ENCODE assay signal across 1 cellular context in the genomic region with DNA sequence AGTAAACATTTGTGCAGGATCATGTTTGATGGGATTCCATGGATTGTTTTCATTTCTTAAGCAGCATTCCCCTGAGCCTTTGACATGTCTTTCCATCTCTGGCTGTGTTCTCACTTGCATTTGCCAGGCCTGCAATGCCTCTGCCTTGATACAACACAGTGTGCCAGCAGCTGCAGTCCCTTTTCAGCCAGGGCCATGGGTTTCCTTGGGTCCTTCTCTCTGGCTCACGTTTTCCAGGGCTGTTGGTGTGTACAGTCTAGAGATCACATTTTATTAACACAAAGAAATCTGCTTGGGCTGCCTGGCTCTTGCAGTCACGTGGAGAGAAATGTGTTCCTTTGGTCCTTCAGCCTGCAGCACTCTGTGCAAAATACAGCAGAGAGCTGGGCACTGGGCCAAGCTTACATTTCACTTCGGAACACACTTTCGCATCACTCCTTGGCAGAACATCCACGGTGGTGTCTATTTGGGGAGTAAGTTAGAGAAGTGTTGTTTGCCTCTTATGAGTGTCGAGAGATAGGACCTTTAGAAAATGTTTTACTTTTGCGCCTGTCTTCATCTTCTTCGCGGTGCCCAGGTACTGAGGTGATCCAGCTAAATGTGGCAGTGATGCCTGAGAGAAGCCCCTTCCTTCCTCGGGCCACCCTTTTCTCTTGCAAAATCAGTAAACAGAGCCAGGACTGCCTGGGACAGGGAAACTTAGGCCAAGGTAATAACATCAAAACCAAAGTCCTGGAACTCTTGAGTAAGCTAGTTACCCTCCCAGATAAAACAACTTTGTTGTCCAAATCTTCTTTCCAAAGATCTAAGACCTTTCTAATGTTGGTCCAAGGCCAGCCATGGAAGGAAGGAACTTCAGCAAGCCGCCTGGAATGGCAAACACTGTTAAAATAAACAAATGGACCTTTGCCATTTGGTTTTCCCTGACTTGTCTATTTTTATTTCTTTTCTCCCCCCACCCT.
TF ChIP-seq lines count a peak whose summit lies in the region.

No MANE protein-coding gene starts in this region.

TF ChIP-seq in HepG2, 621 proteins besides CTCF, POLR2A, EP300 and RAD21 (continued from another document and continues in another):
- TF ChIP-seq, protein P1, sequence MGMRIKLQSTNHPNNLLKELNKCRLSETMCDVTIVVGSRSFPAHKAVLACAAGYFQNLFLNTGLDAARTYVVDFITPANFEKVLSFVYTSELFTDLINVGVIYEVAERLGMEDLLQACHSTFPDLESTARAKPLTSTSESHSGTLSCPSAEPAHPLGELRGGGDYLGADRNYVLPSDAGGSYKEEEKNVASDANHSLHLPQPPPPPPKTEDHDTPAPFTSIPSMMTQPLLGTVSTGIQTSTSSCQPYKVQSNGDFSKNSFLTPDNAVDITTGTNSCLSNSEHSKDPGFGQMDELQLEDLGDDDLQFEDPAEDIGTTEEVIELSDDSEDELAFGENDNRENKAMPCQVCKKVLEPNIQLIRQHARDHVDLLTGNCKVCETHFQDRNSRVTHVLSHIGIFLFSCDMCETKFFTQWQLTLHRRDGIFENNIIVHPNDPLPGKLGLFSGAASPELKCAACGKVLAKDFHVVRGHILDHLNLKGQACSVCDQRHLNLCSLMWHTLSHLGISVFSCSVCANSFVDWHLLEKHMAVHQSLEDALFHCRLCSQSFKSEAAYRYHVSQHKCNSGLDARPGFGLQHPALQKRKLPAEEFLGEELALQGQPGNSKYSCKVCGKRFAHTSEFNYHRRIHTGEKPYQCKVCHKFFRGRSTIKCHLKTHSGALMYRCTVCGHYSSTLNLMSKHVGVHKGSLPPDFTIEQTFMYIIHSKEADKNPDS (CRISPR knock-in tag; IDR thresholded peaks at IDR 0.05), result peak; percentile 63; the same call in 1 of the 2 replicates
- TF ChIP-seq ZNF549 (CRISPR knock-in tag; IDR thresholded peaks at IDR 0.05) (no peak), ZNF670 (CRISPR knock-in tag; IDR thresholded peaks at IDR 0.05; ENCODE audit: borderline replicate concordance) (peak; percentile 59; the same call in 1 of the 2 replicates), ZNF430 (CRISPR knock-in tag; IDR thresholded peaks at IDR 0.05) (peak; percentile 56; the same call in 1 of the 2 replicates), ZNF660 (CRISPR knock-in tag; IDR thresholded peaks at IDR 0.05; ENCODE audit: borderline replicate concordance, low read depth) (no peak), PHF8 (CRISPR knock-in tag; IDR thresholded peaks at IDR 0.05) (peak; percentile 47), ZNF737 (CRISPR knock-in tag; IDR thresholded peaks at IDR 0.05; ENCODE audit: borderline replicate concordance) (peak; percentile 73; the same call in 1 of the 2 replicates), MBNL3 (CRISPR knock-in tag; conservative IDR thresholded peaks at IDR 0.05) (no peak), MEF2D (CRISPR knock-in tag; IDR thresholded peaks at IDR 0.05) (peak; percentile 98), ZNF558 (CRISPR knock-in tag; IDR thresholded peaks at IDR 0.05; ENCODE audit: borderline replicate concordance) (peak; percentile 88), MAFK (conservative IDR thresholded peaks at IDR 0.05 in 1 of 2, IDR thresholded peaks at IDR 0.05 in 1 of 2; ENCODE audit: low read length in 2 of 2) (peak in 1 of 2 experiments; percentile 46; a peak in 2 of 4 replicates), ZNF484 (CRISPR knock-in tag; IDR thresholded peaks at IDR 0.05; ENCODE audit: borderline replicate concordance, low read depth) (no peak), ZNF563 (CRISPR knock-in tag; IDR thresholded peaks at IDR 0.05) (peak; percentile 73; the same call in 1 of the 2 replicates), DMAP1 (CRISPR knock-in tag; IDR thresholded peaks at IDR 0.05) (peak; percentile 63; the same call in 1 of the 2 replicates), RFX1 (IDR thresholded peaks at IDR 0.05) (no peak), ATF4 (CRISPR knock-in tag; IDR thresholded peaks at IDR 0.05) (peak in 1 of 2 experiments; percentile 86; a peak in 2 of 4 replicates), CCDC6 (CRISPR knock-in tag; IDR thresholded peaks at IDR 0.05) (peak; percentile 84), ZNF337 (CRISPR knock-in tag; IDR thresholded peaks at IDR 0.05; ENCODE audit: borderline replicate concordance, low read depth) (no peak), ZNF749 (CRISPR knock-in tag; IDR thresholded peaks at IDR 0.05; ENCODE audit: borderline replicate concordance) (peak; percentile 64; the same call in 1 of the 2 replicates), ZNF567 (CRISPR knock-in tag; IDR thresholded peaks at IDR 0.05; ENCODE audit: borderline replicate concordance) (peak; percentile 75; the same call in 1 of the 2 replicates), FOXK1 (CRISPR knock-in tag; IDR thresholded peaks at IDR 0.05; ENCODE audit: borderline replicate concordance, low read depth) (peak; percentile 96), ZBTB38 (CRISPR knock-in tag; IDR thresholded peaks at IDR 0.05) (no peak), ZNF101 (CRISPR knock-in tag; IDR thresholded peaks at IDR 0.05; ENCODE audit: borderline replicate concordance, low read depth) (no peak), SP140L (CRISPR knock-in tag; IDR thresholded peaks at IDR 0.05; ENCODE audit: borderline replicate concordance) (0 out of 2 replicates have a peak, but pooled peaks have one; percentile 26), PRDM4 (CRISPR knock-in tag; IDR thresholded peaks at IDR 0.05; ENCODE audit: borderline replicate concordance) (no peak), KLF6 (CRISPR knock-in tag; IDR thresholded peaks at IDR 0.05) (peak; percentile 89), REPIN1 (CRISPR knock-in tag; IDR thresholded peaks at IDR 0.05; ENCODE audit: borderline replicate concordance, low read depth) (peak; percentile 64), ZNF530 (CRISPR knock-in tag; IDR thresholded peaks at IDR 0.05; ENCODE audit: low read depth) (0 out of 2 replicates have a peak, but pooled peaks have one; percentile 39), FOSL1 (CRISPR knock-in tag; IDR thresholded peaks at IDR 0.05; ENCODE audit: borderline replicate concordance) (peak; percentile 89), FUBP1 (CRISPR knock-in tag; IDR thresholded peaks at IDR 0.05; ENCODE audit: borderline replicate concordance) (peak; percentile 80; the same call in 1 of the 2 replicates), ZNF543 (CRISPR knock-in tag; IDR thresholded peaks at IDR 0.05) (0 out of 2 replicates have a peak, but pooled peaks have one; percentile 11), ZNF570 (CRISPR knock-in tag; IDR thresholded peaks at IDR 0.05; ENCODE audit: borderline replicate concordance) (no peak), CC2D1A (CRISPR knock-in tag; IDR thresholded peaks at IDR 0.05) (no peak), ZNF788 (CRISPR knock-in tag; IDR thresholded peaks at IDR 0.05; ENCODE audit: borderline replicate concordance) (peak; percentile 90), PAF1 (CRISPR knock-in tag; IDR thresholded peaks at IDR 0.05) (peak; percentile 26), ERF (CRISPR knock-in tag; IDR thresholded peaks at IDR 0.05) (peak; percentile 94), ZNF772 (CRISPR knock-in tag; IDR thresholded peaks at IDR 0.05) (peak; percentile 26; the same call in 1 of the 2 replicates), ZNF333 (CRISPR knock-in tag; IDR thresholded peaks at IDR 0.05; ENCODE audit: borderline replicate concordance) (no peak), MBD4 (IDR thresholded peaks at IDR 0.05; ENCODE audit: borderline replicate concordance, low read length) (peak; percentile 71), TFE3 (CRISPR knock-in tag; IDR thresholded peaks at IDR 0.05) (peak; percentile 71), KLF11 (CRISPR knock-in tag; IDR thresholded peaks at IDR 0.05) (peak; percentile 49), PCBP2 (optimal IDR thresholded peaks at IDR 0.05; ENCODE audit: low read depth, low read length, poor library complexity, severe bottlenecking) (peak; percentile 22), ZNF550 (CRISPR knock-in tag; IDR thresholded peaks at IDR 0.05; ENCODE audit: borderline replicate concordance) (no peak), HNRNPK (IDR thresholded peaks at IDR 0.05; ENCODE audit: low read depth, low read length, poor library complexity, severe bottlenecking) (peak; percentile 68), FOSL2 (CRISPR knock-in tag; IDR thresholded peaks at IDR 0.05) (peak; percentile 95), ZNF816 (CRISPR knock-in tag; IDR thresholded peaks at IDR 0.05; ENCODE audit: borderline replicate concordance) (peak; percentile 78), MAZ (IDR thresholded peaks at IDR 0.05; ENCODE audit: borderline replicate concordance, low read depth, low read length) (peak; percentile 56; the same call in 1 of the 2 replicates), MAZ (CRISPR knock-in tag; IDR thresholded peaks at IDR 0.05; ENCODE audit: low read depth) (no peak; the same call in none of the 2 replicates), KLF15 (CRISPR knock-in tag; IDR thresholded peaks at IDR 0.05; ENCODE audit: borderline replicate concordance) (no peak), ZMAT3 (CRISPR knock-in tag; conservative IDR thresholded peaks at IDR 0.05) (peak; percentile 86), POLR2AphosphoS5 (IDR thresholded peaks at IDR 0.05; ENCODE audit: low read depth, low read length) (peak; percentile 48), ZMAT5 (CRISPR knock-in tag; IDR thresholded peaks at IDR 0.05; ENCODE audit: borderline replicate concordance, low read depth) (no peak)
- TF ChIP-seq, protein P2, sequence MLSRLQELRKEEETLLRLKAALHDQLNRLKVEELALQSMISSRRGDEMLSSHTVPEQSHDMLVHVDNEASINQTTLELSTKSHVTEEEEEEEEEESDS (CRISPR knock-in tag; IDR thresholded peaks at IDR 0.05; ENCODE audit: borderline replicate concordance), result peak; percentile 64; the same call in 1 of the 2 replicates
- TF ChIP-seq, protein P3, sequence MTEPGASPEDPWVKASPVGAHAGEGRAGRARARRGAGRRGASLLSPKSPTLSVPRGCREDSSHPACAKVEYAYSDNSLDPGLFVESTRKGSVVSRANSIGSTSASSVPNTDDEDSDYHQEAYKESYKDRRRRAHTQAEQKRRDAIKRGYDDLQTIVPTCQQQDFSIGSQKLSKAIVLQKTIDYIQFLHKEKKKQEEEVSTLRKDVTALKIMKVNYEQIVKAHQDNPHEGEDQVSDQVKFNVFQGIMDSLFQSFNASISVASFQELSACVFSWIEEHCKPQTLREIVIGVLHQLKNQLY (CRISPR knock-in tag; IDR thresholded peaks at IDR 0.05), result peak; percentile 91
- TF ChIP-seq, protein P4, sequence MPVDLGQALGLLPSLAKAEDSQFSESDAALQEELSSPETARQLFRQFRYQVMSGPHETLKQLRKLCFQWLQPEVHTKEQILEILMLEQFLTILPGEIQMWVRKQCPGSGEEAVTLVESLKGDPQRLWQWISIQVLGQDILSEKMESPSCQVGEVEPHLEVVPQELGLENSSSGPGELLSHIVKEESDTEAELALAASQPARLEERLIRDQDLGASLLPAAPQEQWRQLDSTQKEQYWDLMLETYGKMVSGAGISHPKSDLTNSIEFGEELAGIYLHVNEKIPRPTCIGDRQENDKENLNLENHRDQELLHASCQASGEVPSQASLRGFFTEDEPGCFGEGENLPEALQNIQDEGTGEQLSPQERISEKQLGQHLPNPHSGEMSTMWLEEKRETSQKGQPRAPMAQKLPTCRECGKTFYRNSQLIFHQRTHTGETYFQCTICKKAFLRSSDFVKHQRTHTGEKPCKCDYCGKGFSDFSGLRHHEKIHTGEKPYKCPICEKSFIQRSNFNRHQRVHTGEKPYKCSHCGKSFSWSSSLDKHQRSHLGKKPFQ (CRISPR knock-in tag; IDR thresholded peaks at IDR 0.05; ENCODE audit: insufficient replicate concordance), result peak; percentile 84
